ENCODE assay signal across 8 cellular contexts in the genomic region with DNA sequence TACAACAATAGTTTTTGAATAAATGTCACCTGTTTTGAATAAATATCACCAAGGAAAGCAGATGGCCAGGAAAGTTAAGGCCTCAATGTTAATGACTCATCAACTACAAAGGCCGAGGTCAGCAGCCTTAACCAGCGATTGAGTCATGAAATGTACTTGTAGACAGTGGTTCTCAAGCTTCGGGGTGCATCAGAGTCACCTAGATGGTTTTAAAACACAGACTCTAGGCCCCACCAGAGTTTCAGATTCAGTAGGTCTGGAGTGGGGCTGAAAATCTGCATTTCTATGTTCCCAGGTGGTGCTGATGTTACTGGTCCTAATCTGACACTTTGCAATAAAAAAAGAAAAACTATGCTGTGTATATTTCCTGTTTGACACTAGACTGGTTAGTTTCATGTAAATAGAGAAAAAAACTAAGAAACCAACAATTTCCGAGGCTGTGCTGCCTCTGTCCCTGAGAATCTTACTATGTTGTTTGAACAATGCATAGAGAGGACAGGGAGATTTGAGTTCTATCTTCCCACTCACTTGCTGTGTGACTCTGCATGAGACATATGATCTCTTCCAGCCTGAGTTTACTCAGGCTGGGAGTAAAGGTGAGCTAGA. TPM values are rescaled to one million over a fixed set of nuclear protein-coding genes. Genes with fewer than 3 reads are reported as not detected.
DNase-seq lines count a peak whose midpoint lies in the region; ATAC-seq and TF ChIP-seq lines count a peak whose summit lies in the region.

No MANE protein-coding gene starts in this region.

- peak; percentile 68 for DNase-seq in stimulated activated CD4-positive, alpha-beta T cell treated with anti-CD3 and anti-CD28 coated beads, Interleukin-15, amount 100 ng/mL, for 24 hours
- no peak for DNase-seq in stimulated activated CD4-positive, alpha-beta T cell treated with anti-CD3 and anti-CD28 coated beads, Interleukin-12 subunit alpha, Interleukin-12 subunit beta, amount 100 ng/mL, for 4 hours
- DNase-seq in T follicular helper cell (ENCODE audit: low read depth) (peak; percentile 42), MCF 10A (ENCODE audit: unreplicated experiment) (peak; percentile 87), osteoblast (ENCODE audit: insufficient read length, low spot score, missing footprints) (peak; percentile 74), NCI-H1694 (lab: John Stamatoyannopoulos, UW) (no peak), NCI-H128 (lab: John Stamatoyannopoulos, UW; ENCODE audit: unreplicated experiment) (no peak)

- no peaks in the 10 kb centered on the region for H3K27me3 ChIP-seq in osteoblast (ENCODE audit: insufficient read depth, low read length)

- peaks cover 9% of the 10 kb centered on the region for H4K20me1 ChIP-seq in osteoblast (ENCODE audit: insufficient read depth, low read length)

- no peak overlapping the region for H3K4me3 Mint-ChIP-seq in MCF 10A (ENCODE audit: unreplicated experiment)

- peak; percentile 77 for ATAC-seq in HG03135 (IDR thresholded peaks at IDR 0.05; ENCODE audit: unreplicated experiment)

- H3K27ac ChIP-seq in osteoblast (ENCODE audit: low read depth, low read length) = peak overlapping the region; percentile 70

- peak overlapping the region; percentile 2 for H3K4me2 ChIP-seq in osteoblast (ENCODE audit: insufficient read depth, low read length)

- no peak overlapping the region for H2AFZ ChIP-seq in osteoblast (ENCODE audit: low read length)

- H3K4me1 ChIP-seq in osteoblast (ENCODE audit: insufficient read depth, low read length) = peaks cover 25% of the 10 kb centered on the region

- POLR2A ChIA-PET in MCF 10A (lab: Yijun Ruan, JAX) = interaction anchor here (0.6 to 5.2 kb wide), 4 partner anchors 19 to 1328 kb away, joined by 3 to 34 read pairs (median 4); a partner anchor contains a TSS

- intact Hi-C loops in MCF 10A (cut with micrococcal nuclease) = no loop called here

- no peaks in the 10 kb centered on the region for H3K9me3 Mint-ChIP-seq in MCF 10A (ENCODE audit: unreplicated experiment)

- H3K79me2 ChIP-seq in osteoblast (ENCODE audit: insufficient read depth, low read length) = peaks cover 22% of the 10 kb centered on the region

- no TSS peak for BruUV-seq in MCF 10A (replicated peaks; lab: Mats Ljungman, UMichigan)

- H3K9me3 ChIP-seq in osteoblast (ENCODE audit: low read depth, low read length) = no peaks in the 10 kb centered on the region

- TF ChIP-seq CTCF in MCF 10A (IDR thresholded peaks at IDR 0.05; ENCODE audit: unreplicated experiment) (no peak), osteoblast (IDR thresholded peaks at IDR 0.05; ENCODE audit: extremely low read depth, low read depth, low read length) (no peak)

- H3K4me1 Mint-ChIP-seq in MCF 10A (ENCODE audit: insufficient read depth, unreplicated experiment) = peaks cover 27% of the 10 kb centered on the region

- H3K36me3 Mint-ChIP-seq in MCF 10A (ENCODE audit: insufficient read depth, unreplicated experiment) = peaks cover 9% of the 10 kb centered on the region

- no peaks in the 10 kb centered on the region for H3K36me3 ChIP-seq in osteoblast (ENCODE audit: insufficient read depth, low read length)

- CTCF ChIA-PET in MCF 10A (lab: Yijun Ruan, JAX) = no interaction called here

- no peak overlapping the region for H3K4me3 ChIP-seq in osteoblast (ENCODE audit: insufficient read depth, low read length)

- H3K27ac Mint-ChIP-seq in MCF 10A (ENCODE audit: low read depth, unreplicated experiment) = peak overlapping the region; percentile 69

- H3K27me3 Mint-ChIP-seq in MCF 10A (ENCODE audit: insufficient read depth, unreplicated experiment) = no peaks in the 10 kb centered on the region

RNA-seq across cellular contexts. Expression of a gene that starts 9.8 kb away (rescaled TPM):
- total RNA-seq in MCF 10A (2022) (36.0 and 43.6 TPM in 2 replicates), osteoblast (7.2 and 11.8 TPM in 2 replicates)

RNA-seq across cellular contexts. Expression of a gene that starts 39.1 kb away (rescaled TPM):
- total RNA-seq in MCF 10A (2022) = 13.9 and 16.1 TPM in 2 replicates
- total RNA-seq in osteoblast = 10.0 and 10.5 TPM in 2 replicates

RNA-seq across cellular contexts. Expression of a gene that starts 39.2 kb away (rescaled TPM):
- total RNA-seq in MCF 10A (2022) (16.2 and 22.2 TPM in 2 replicates), osteoblast (17.0 and 27.1 TPM in 2 replicates)

Comparison
In these comparisons a context has a peak if more than half of its experiments do, and no peak if none do; other contexts are left out.
1. DNase-seq: peak in stimulated activated CD4-positive, alpha-beta T cell treated with anti-CD3 and anti-CD28 coated beads, Interleukin-15, amount 100 ng/mL, for 24 hours (single experiment), T follicular helper cell (single experiment), MCF 10A (single experiment) and osteoblast (single experiment); none in stimulated activated CD4-positive, alpha-beta T cell treated with anti-CD3 and anti-CD28 coated beads, Interleukin-12 subunit alpha, Interleukin-12 subunit beta, amount 100 ng/mL, for 4 hours (single experiment), NCI-H1694 (single experiment) and NCI-H128 (single experiment).